In the genomic region with DNA sequence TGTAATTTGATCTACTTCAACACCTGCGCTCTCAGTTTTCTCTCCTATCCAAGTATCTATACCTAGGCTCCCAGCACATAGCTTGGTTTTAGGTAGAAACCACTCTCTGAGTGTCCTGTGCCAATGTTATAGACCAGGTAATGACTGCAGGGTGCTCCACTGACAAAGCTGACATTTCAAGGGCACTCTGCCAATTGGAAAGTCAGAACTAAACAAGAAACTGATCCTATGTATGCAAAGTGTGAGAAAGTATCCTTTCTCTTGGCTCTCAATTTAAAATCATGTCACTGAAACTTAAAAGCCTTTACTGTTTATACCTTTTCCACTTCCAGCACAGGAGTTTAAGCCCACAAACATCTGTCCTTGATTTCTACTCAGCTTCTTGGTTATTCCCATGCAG, we compare ENCODE assay signal across 15 cellular contexts. TPM values are rescaled to one million over a fixed set of nuclear protein-coding genes. Genes with fewer than 3 reads are reported as not detected.
DNase-seq lines count a peak whose midpoint lies in the region; ATAC-seq and TF ChIP-seq lines count a peak whose summit lies in the region.
"Had no signal": no experiment of that assay in that cellular context is flagged by ENCODE, and none has a peak within 500 bp of the region (broad histone marks: within the 10 kb centered on the region; RNA-seq: fewer than 3 reads in every experiment).

No MANE protein-coding gene starts in this region.

- no peak overlapping the region for H4K8ac ChIP-seq in neuronal stem cell (ENCODE audit: low read depth, low read length)

- H3K27ac Mint-ChIP-seq in activated naive CD4-positive, alpha-beta T cell treated with anti-CD3 and anti-CD28 coated beads for 36 hours, result no peak overlapping the region
- H3K27ac Mint-ChIP-seq in stimulated activated effector memory CD8-positive, alpha-beta T cell treated with anti-CD3 and anti-CD28 coated beads, Interleukin-12 subunit alpha, Interleukin-12 subunit beta, amount 100 ng/mL, for 72 hours, result no peak overlapping the region
- no peak overlapping the region for H3K27ac Mint-ChIP-seq in endodermal cell
- H3K27ac Mint-ChIP-seq: T-helper 1 cell treated with Interleukin-12 subunit alpha and Interleukin-12 subunit beta and Interleukin-4 antibody, amounts not matched to agents 30 μg/mL and 1 μg/mL, for 36 hours had no signal

- TF ChIP-seq CTCF in endodermal cell (conservative IDR thresholded peaks at IDR 0.05), result no peak

- no peaks in the 10 kb centered on the region for H3K9me3 ChIP-seq in neuronal stem cell (replicated peaks in 1 of 2; ENCODE audit: control insufficient read depth in 2 of 2, insufficient read depth in 1 of 2, low read depth in 1 of 2, low read length in 2 of 2)
- no peaks in the 10 kb centered on the region for H3K9me3 ChIP-seq in endodermal cell (ENCODE audit: control insufficient read depth, low read length)
- H3K9me3 ChIP-seq: HAP-1 had no signal

- H3K4me3 ChIP-seq in neuronal stem cell (ENCODE audit: low read length in 2 of 2), result no peak overlapping the region
- no peak overlapping the region for H3K4me3 ChIP-seq in endodermal cell (ENCODE audit: low read length)
- H3K4me3 ChIP-seq: HAP-1 had no signal

- H2BK15ac ChIP-seq in neuronal stem cell (ENCODE audit: low read length), result no peak overlapping the region

- H3K9ac ChIP-seq in neuronal stem cell (ENCODE audit: low read depth, low read length, poor library complexity) (no peak overlapping the region), endodermal cell (ENCODE audit: extremely low read depth, low read length, poor library complexity, severe bottlenecking) (no peak overlapping the region)

- H3K36me3 ChIP-seq in neuronal stem cell (replicated peaks in 1 of 2; ENCODE audit: control insufficient read depth in 2 of 2, insufficient read depth in 2 of 2, low read length in 2 of 2) (no peaks in the 10 kb centered on the region), endodermal cell (ENCODE audit: control insufficient read depth, insufficient read depth, low read length) (no peaks in the 10 kb centered on the region)
- H3K36me3 ChIP-seq: HAP-1 had no signal

- no peak overlapping the region for H3K4me2 ChIP-seq in neuronal stem cell (ENCODE audit: insufficient read depth, low read length, poor library complexity, severe bottlenecking)

- H3K4me1 ChIP-seq in neuronal stem cell (ENCODE audit: control insufficient read depth in 2 of 2, insufficient read depth in 1 of 2, low read depth in 1 of 2, low read length in 2 of 2) (no peaks in the 10 kb centered on the region), endodermal cell (ENCODE audit: control insufficient read depth, insufficient read depth, low read length) (no peaks in the 10 kb centered on the region)
- H3K4me1 ChIP-seq: HAP-1 had no signal

- H3K27me3 Mint-ChIP-seq in activated naive CD4-positive, alpha-beta T cell treated with anti-CD3 and anti-CD28 coated beads for 36 hours (ENCODE audit: low read depth), result peaks cover 16% of the 10 kb centered on the region
- H3K27me3 Mint-ChIP-seq in endodermal cell (ENCODE audit: insufficient read depth), result no peaks in the 10 kb centered on the region

- H3K23ac ChIP-seq in neuronal stem cell (ENCODE audit: low read depth, low read length, poor library complexity), result no peak overlapping the region

- CTCF ChIA-PET in activated naive CD4-positive, alpha-beta T cell treated with anti-CD3 and anti-CD28 coated beads for 36 hours (lab: Charles Lee), result interaction anchor here (0.8 to 1.5 kb wide), 4 partner anchors 24 to 89 kb away, joined by 3 to 4 read pairs (median 3); no protein-coding TSS in a partner anchor

- H3K18ac ChIP-seq in neuronal stem cell (ENCODE audit: low read length), result no peak overlapping the region

- H3K9me3 Mint-ChIP-seq in activated naive CD4-positive, alpha-beta T cell treated with anti-CD3 and anti-CD28 coated beads for 36 hours, result no peaks in the 10 kb centered on the region
- H3K9me3 Mint-ChIP-seq in stimulated activated effector memory CD8-positive, alpha-beta T cell treated with anti-CD3 and anti-CD28 coated beads, Interleukin-12 subunit alpha, Interleukin-12 subunit beta, amount 100 ng/mL, for 72 hours, result no peaks in the 10 kb centered on the region
- H3K9me3 Mint-ChIP-seq in endodermal cell, result no peaks in the 10 kb centered on the region
- H3K9me3 Mint-ChIP-seq: neural crest cell; T-helper 1 cell treated with Interleukin-12 subunit alpha and Interleukin-12 subunit beta and Interleukin-4 antibody, amounts not matched to agents 30 μg/mL and 1 μg/mL, for 36 hours had no signal

- H3K27ac ChIP-seq in neuronal stem cell (replicated peaks; ENCODE audit: low read length) (no peak overlapping the region), endodermal cell (ENCODE audit: low read depth, low read length) (no peak overlapping the region)

- H3K36me3 Mint-ChIP-seq in activated naive CD4-positive, alpha-beta T cell treated with anti-CD3 and anti-CD28 coated beads for 36 hours (ENCODE audit: low read depth), result no peaks in the 10 kb centered on the region
- no peaks in the 10 kb centered on the region for H3K36me3 Mint-ChIP-seq in stimulated activated effector memory CD8-positive, alpha-beta T cell treated with anti-CD3 and anti-CD28 coated beads, Interleukin-12 subunit alpha, Interleukin-12 subunit beta, amount 100 ng/mL, for 72 hours
- no peaks in the 10 kb centered on the region for H3K36me3 Mint-ChIP-seq in endodermal cell (ENCODE audit: low read depth)

- no peaks in the 10 kb centered on the region for H3K27me3 ChIP-seq in neuronal stem cell (ENCODE audit: control insufficient read depth in 3 of 3, insufficient read depth in 3 of 3, low read depth in 1 of 3, low read length in 3 of 3)
- no peaks in the 10 kb centered on the region for H3K27me3 ChIP-seq in endodermal cell (ENCODE audit: control insufficient read depth, insufficient read depth, low read length, poor library complexity, severe bottlenecking)

- H2BK5ac ChIP-seq in neuronal stem cell (ENCODE audit: low read length), result no peak overlapping the region

- H2BK12ac ChIP-seq in neuronal stem cell (ENCODE audit: low read length), result no peak overlapping the region

- intact Hi-C loops in activated naive CD4-positive, alpha-beta T cell treated with anti-CD3 and anti-CD28 coated beads for 36 hours (cut with micrococcal nuclease), result no loop called here

- H3K79me1 ChIP-seq in neuronal stem cell (ENCODE audit: low read depth, low read length), result no peaks in the 10 kb centered on the region

- H2BK120ac ChIP-seq in neuronal stem cell (ENCODE audit: low read depth, low read length), result no peak overlapping the region

- no CpG with 5 or more reads among the region's 1 CpG for WGBS in neuronal stem cell (ENCODE audit: extremely low coverage in 2 of 2, insufficient read length in 2 of 2, insufficient replicate concordance in 1 of 2), 2 donors
- WGBS in endodermal cell (ENCODE audit: insufficient coverage in 1 of 2, insufficient read length in 1 of 2), 2 experiments, result 78% methylated on average over 1 of the region's 1 CpG; no CpG with 5 or more reads in 1 of the 2 experiments

- ATAC-seq in GM21576 (IDR thresholded peaks at IDR 0.05; ENCODE audit: unreplicated experiment), result peak; percentile 52
- ATAC-seq in HG03108 (IDR thresholded peaks at IDR 0.05; ENCODE audit: unreplicated experiment), result peak; percentile 45
- ATAC-seq in stimulated activated effector memory CD8-positive, alpha-beta T cell treated with anti-CD3 and anti-CD28 coated beads, Interleukin-12 subunit alpha, Interleukin-12 subunit beta, amount 100 ng/mL, for 72 hours, result peak; percentile 50

- H3K4me1 Mint-ChIP-seq in activated naive CD4-positive, alpha-beta T cell treated with anti-CD3 and anti-CD28 coated beads for 36 hours (ENCODE audit: low read depth), result peaks cover 13% of the 10 kb centered on the region
- no peaks in the 10 kb centered on the region for H3K4me1 Mint-ChIP-seq in stimulated activated effector memory CD8-positive, alpha-beta T cell treated with anti-CD3 and anti-CD28 coated beads, Interleukin-12 subunit alpha, Interleukin-12 subunit beta, amount 100 ng/mL, for 72 hours
- H3K4me1 Mint-ChIP-seq in endodermal cell, result no peaks in the 10 kb centered on the region
- H3K4me1 Mint-ChIP-seq: neural crest cell had no signal

- no peak overlapping the region for H4K91ac ChIP-seq in neuronal stem cell (ENCODE audit: low read depth, low read length, poor library complexity)

- no peak overlapping the region for H2AK5ac ChIP-seq in neuronal stem cell (ENCODE audit: low read depth, low read length)

- H2AFZ ChIP-seq in neuronal stem cell (ENCODE audit: low read length), result no peak overlapping the region

- no peak overlapping the region for H3K4ac ChIP-seq in neuronal stem cell (ENCODE audit: low read length)

- peak; percentile 13 for DNase-seq in activated naive CD4-positive, alpha-beta T cell treated with anti-CD3 and anti-CD28 coated beads for 36 hours
- DNase-seq in activated naive CD4-positive, alpha-beta T cell treated with Interleukin-2 at 50 U/mL for 16 hours, result no peak
- no peak for DNase-seq in stimulated activated effector memory CD8-positive, alpha-beta T cell treated with anti-CD3 and anti-CD28 coated beads, Interleukin-12 subunit alpha, Interleukin-12 subunit beta, amount 100 ng/mL, for 72 hours (ENCODE audit: low spot score in 2 of 2)
- DNase-seq in NCI-H187 treated with DMSO at 0.1 percent for 48 hours (lab: John Stamatoyannopoulos, UW) (no peak), neuronal stem cell (ENCODE audit: low spot score) (no peak), endodermal cell (no peak)
- DNase-seq: islet precursor cell; stimulated activated naive CD4-positive, alpha-beta T cell had no signal

- H3K14ac ChIP-seq in neuronal stem cell (ENCODE audit: low read length), result no peak overlapping the region

- no peak overlapping the region for H3K4me3 Mint-ChIP-seq in activated naive CD4-positive, alpha-beta T cell treated with anti-CD3 and anti-CD28 coated beads for 36 hours
- H3K4me3 Mint-ChIP-seq in stimulated activated effector memory CD8-positive, alpha-beta T cell treated with anti-CD3 and anti-CD28 coated beads, Interleukin-12 subunit alpha, Interleukin-12 subunit beta, amount 100 ng/mL, for 72 hours, result no peak overlapping the region
- H3K4me3 Mint-ChIP-seq in endodermal cell, result no peak overlapping the region
- H3K4me3 Mint-ChIP-seq: neural crest cell; T-helper 1 cell treated with Interleukin-12 subunit alpha and Interleukin-12 subunit beta and Interleukin-4 antibody, amounts not matched to agents 30 μg/mL and 1 μg/mL, for 36 hours had no signal

RNA-seq across cellular contexts. Expression of a gene that starts 45.0 kb away (rescaled TPM):
- total RNA-seq in activated naive CD4-positive, alpha-beta T cell treated with anti-CD3 and anti-CD28 coated beads for 36 hours, result 10 to 100 TPM; 12.2 to 13.7 TPM
- 2.2 TPM for polyA plus RNA-seq in neuronal stem cell (2013, experiment 1 of 2)
- polyA plus RNA-seq in neuronal stem cell (2013, experiment 2 of 2), result 2.1 TPM
- total RNA-seq in endodermal cell, result 1 to 10 TPM; 2.0 to 4.2 TPM
- 2.9 TPM for polyA plus RNA-seq in endodermal cell (2013, experiment 1 of 2)
- 2.8 TPM for polyA plus RNA-seq in endodermal cell (2013, experiment 2 of 2)
- total RNA-seq: bronchial epithelial cell, fibroblast of lung had no signal
- polyA plus RNA-seq: fibroblast of lung had no signal

RNA-seq across cellular contexts. Expression of a gene that starts 49.9 kb away (rescaled TPM):
- not detected for total RNA-seq in activated naive CD4-positive, alpha-beta T cell treated with anti-CD3 and anti-CD28 coated beads for 36 hours
- polyA plus RNA-seq in neuronal stem cell (2013, experiment 1 of 2), result 8.9 TPM
- polyA plus RNA-seq in neuronal stem cell (2013, experiment 2 of 2), result 9.2 TPM
- 1 to 10 TPM; 2.4 to 4.0 TPM for total RNA-seq in endodermal cell
- 19.1 TPM for polyA plus RNA-seq in endodermal cell (2013, experiment 1 of 2)
- 14.9 TPM for polyA plus RNA-seq in endodermal cell (2013, experiment 2 of 2)
- total RNA-seq: bronchial epithelial cell, fibroblast of lung had no signal
- polyA plus RNA-seq: fibroblast of lung had no signal
